ENCODE assay signal across 1 cellular context in the genomic region with DNA sequence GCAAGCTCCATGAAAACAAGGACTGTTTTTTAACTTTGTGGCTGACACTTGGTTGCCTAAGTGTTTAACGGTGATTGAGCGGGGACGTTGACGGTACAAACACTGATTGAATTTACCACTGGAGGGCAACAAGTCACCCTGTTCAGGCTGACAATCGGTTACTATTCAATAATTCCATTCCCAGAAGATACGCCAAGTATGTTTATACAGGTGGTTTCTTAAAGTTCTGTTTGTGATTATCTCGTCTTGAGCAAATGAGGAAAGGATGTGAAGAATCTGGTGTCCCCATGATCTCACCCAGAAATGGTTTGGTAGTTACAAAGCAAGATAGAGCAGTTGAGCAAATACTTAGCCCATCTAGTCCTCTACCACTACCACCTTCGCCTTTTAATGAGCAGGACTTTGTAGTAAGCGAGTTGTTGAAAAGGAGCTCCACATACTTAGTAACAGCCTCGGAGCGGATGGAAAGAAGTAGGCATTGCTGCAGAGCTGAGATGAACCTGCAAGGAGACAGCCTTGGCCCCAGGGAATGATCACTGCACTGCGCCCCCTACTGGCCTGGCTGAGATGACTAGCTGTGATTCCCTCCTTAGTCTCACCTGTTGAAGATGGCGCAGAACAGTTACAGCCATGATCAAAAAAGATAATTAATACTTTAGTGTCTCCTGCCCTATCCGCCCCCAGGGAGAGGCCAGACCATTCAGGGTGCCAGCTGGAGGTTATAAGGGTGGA.
TF ChIP-seq lines count a peak whose summit lies in the region.

No MANE protein-coding gene starts in this region.

TF ChIP-seq in K562, 482 proteins besides CTCF, POLR2A, EP300 and RAD21 (continued from another document and continues in another):
- TF ChIP-seq, protein P1, sequence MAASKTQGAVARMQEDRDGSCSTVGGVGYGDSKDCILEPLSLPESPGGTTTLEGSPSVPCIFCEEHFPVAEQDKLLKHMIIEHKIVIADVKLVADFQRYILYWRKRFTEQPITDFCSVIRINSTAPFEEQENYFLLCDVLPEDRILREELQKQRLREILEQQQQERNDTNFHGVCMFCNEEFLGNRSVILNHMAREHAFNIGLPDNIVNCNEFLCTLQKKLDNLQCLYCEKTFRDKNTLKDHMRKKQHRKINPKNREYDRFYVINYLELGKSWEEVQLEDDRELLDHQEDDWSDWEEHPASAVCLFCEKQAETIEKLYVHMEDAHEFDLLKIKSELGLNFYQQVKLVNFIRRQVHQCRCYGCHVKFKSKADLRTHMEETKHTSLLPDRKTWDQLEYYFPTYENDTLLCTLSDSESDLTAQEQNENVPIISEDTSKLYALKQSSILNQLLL (CRISPR knock-in tag; IDR thresholded peaks at IDR 0.05; ENCODE audit: borderline replicate concordance): no peak
- TF ChIP-seq SRSF9 (IDR thresholded peaks at IDR 0.05; ENCODE audit: borderline replicate concordance, low read depth, low read length) (no peak), MAZ (CRISPR knock-in tag; conservative IDR thresholded peaks at IDR 0.05 in 1 of 2, IDR thresholded peaks at IDR 0.05 in 1 of 2) (peak; percentile 25 to 48; a peak in 1 of 4 replicates), NFXL1 (CRISPR knock-in tag; IDR thresholded peaks at IDR 0.05) (no peak), ZNF561 (CRISPR knock-in tag; conservative IDR thresholded peaks at IDR 0.05) (no peak), SETDB1 (IDR thresholded peaks at IDR 0.05; ENCODE audit: low read length) (no peak), KAT7 (CRISPR knock-in tag; IDR thresholded peaks at IDR 0.05; ENCODE audit: borderline replicate concordance) (no peak), PTTG1 (tag; IDR thresholded peaks at IDR 0.05; ENCODE audit: low read depth) (0 out of 2 replicates have a peak, but pooled peaks have one; percentile 4), ZNF699 (CRISPR knock-in tag; IDR thresholded peaks at IDR 0.05; ENCODE audit: insufficient replicate concordance) (no peak), YBX1 (IDR thresholded peaks at IDR 0.05) (no peak), POLR2H (tag; IDR thresholded peaks at IDR 0.05; ENCODE audit: low read depth) (no peak), CREB1 (IDR thresholded peaks at IDR 0.05) (no peak), CREB1 (CRISPR knock-in tag; IDR thresholded peaks at IDR 0.05) (no peak), NR2F6 (CRISPR knock-in tag; IDR thresholded peaks at IDR 0.05) (no peak), RUNX1 (IDR thresholded peaks at IDR 0.05; ENCODE audit: low read depth) (no peak), DPF2 (IDR thresholded peaks at IDR 0.05) (peak; percentile 33; the same call in 1 of the 2 replicates), SMARCE1 (IDR thresholded peaks at IDR 0.05) (peak; percentile 30; the same call in 1 of the 2 replicates), ZNF584 (CRISPR knock-in tag; IDR thresholded peaks at IDR 0.05; ENCODE audit: low read depth) (no peak), ESRRB (CRISPR knock-in tag; IDR thresholded peaks at IDR 0.05; ENCODE audit: borderline replicate concordance) (no peak), SIN3B (IDR thresholded peaks at IDR 0.05; ENCODE audit: low read depth) (no peak), HOXB6 (CRISPR knock-in tag; IDR thresholded peaks at IDR 0.05; ENCODE audit: borderline replicate concordance) (no peak), FOXJ3 (CRISPR knock-in tag; IDR thresholded peaks at IDR 0.05) (no peak)
- TF ChIP-seq, protein P2, sequence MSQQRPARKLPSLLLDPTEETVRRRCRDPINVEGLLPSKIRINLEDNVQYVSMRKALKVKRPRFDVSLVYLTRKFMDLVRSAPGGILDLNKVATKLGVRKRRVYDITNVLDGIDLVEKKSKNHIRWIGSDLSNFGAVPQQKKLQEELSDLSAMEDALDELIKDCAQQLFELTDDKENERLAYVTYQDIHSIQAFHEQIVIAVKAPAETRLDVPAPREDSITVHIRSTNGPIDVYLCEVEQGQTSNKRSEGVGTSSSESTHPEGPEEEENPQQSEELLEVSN (IDR thresholded peaks at IDR 0.05; ENCODE audit: borderline replicate concordance in 1 of 2, extremely low read depth in 1 of 2, insufficient read depth in 1 of 2, insufficient read length in 1 of 2, low read depth in 1 of 2, low read length in 1 of 2, poor library complexity in 1 of 2, severe bottlenecking in 1 of 2): peak in 1 of 2 experiments; percentile 30
- TF ChIP-seq, protein P3, sequence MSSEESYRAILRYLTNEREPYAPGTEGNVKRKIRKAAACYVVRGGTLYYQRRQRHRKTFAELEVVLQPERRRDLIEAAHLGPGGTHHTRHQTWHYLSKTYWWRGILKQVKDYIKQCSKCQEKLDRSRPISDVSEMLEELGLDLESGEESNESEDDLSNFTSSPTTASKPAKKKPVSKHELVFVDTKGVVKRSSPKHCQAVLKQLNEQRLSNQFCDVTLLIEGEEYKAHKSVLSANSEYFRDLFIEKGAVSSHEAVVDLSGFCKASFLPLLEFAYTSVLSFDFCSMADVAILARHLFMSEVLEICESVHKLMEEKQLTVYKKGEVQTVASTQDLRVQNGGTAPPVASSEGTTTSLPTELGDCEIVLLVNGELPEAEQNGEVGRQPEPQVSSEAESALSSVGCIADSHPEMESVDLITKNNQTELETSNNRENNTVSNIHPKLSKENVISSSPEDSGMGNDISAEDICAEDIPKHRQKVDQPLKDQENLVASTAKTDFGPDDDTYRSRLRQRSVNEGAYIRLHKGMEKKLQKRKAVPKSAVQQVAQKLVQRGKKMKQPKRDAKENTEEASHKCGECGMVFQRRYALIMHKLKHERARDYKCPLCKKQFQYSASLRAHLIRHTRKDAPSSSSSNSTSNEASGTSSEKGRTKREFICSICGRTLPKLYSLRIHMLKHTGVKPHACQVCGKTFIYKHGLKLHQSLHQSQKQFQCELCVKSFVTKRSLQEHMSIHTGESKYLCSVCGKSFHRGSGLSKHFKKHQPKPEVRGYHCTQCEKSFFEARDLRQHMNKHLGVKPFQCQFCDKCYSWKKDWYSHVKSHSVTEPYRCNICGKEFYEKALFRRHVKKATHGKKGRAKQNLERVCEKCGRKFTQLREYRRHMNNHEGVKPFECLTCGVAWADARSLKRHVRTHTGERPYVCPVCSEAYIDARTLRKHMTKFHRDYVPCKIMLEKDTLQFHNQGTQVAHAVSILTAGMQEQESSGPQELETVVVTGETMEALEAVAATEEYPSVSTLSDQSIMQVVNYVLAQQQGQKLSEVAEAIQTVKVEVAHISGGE (CRISPR knock-in tag; IDR thresholded peaks at IDR 0.05): no peak
- TF ChIP-seq, protein P4, sequence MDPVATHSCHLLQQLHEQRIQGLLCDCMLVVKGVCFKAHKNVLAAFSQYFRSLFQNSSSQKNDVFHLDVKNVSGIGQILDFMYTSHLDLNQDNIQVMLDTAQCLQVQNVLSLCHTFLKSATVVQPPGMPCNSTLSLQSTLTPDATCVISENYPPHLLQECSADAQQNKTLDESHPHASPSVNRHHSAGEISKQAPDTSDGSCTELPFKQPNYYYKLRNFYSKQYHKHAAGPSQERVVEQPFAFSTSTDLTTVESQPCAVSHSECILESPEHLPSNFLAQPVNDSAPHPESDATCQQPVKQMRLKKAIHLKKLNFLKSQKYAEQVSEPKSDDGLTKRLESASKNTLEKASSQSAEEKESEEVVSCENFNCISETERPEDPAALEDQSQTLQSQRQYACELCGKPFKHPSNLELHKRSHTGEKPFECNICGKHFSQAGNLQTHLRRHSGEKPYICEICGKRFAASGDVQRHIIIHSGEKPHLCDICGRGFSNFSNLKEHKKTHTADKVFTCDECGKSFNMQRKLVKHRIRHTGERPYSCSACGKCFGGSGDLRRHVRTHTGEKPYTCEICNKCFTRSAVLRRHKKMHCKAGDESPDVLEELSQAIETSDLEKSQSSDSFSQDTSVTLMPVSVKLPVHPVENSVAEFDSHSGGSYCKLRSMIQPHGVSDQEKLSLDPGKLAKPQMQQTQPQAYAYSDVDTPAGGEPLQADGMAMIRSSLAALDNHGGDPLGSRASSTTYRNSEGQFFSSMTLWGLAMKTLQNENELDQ (CRISPR knock-in tag; IDR thresholded peaks at IDR 0.05; ENCODE audit: borderline replicate concordance): no peak
- TF ChIP-seq, protein P5, sequence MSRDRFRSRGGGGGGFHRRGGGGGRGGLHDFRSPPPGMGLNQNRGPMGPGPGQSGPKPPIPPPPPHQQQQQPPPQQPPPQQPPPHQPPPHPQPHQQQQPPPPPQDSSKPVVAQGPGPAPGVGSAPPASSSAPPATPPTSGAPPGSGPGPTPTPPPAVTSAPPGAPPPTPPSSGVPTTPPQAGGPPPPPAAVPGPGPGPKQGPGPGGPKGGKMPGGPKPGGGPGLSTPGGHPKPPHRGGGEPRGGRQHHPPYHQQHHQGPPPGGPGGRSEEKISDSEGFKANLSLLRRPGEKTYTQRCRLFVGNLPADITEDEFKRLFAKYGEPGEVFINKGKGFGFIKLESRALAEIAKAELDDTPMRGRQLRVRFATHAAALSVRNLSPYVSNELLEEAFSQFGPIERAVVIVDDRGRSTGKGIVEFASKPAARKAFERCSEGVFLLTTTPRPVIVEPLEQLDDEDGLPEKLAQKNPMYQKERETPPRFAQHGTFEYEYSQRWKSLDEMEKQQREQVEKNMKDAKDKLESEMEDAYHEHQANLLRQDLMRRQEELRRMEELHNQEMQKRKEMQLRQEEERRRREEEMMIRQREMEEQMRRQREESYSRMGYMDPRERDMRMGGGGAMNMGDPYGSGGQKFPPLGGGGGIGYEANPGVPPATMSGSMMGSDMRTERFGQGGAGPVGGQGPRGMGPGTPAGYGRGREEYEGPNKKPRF (IDR thresholded peaks at IDR 0.05; ENCODE audit: low read depth, low read length): no peak
- TF ChIP-seq, protein P6, sequence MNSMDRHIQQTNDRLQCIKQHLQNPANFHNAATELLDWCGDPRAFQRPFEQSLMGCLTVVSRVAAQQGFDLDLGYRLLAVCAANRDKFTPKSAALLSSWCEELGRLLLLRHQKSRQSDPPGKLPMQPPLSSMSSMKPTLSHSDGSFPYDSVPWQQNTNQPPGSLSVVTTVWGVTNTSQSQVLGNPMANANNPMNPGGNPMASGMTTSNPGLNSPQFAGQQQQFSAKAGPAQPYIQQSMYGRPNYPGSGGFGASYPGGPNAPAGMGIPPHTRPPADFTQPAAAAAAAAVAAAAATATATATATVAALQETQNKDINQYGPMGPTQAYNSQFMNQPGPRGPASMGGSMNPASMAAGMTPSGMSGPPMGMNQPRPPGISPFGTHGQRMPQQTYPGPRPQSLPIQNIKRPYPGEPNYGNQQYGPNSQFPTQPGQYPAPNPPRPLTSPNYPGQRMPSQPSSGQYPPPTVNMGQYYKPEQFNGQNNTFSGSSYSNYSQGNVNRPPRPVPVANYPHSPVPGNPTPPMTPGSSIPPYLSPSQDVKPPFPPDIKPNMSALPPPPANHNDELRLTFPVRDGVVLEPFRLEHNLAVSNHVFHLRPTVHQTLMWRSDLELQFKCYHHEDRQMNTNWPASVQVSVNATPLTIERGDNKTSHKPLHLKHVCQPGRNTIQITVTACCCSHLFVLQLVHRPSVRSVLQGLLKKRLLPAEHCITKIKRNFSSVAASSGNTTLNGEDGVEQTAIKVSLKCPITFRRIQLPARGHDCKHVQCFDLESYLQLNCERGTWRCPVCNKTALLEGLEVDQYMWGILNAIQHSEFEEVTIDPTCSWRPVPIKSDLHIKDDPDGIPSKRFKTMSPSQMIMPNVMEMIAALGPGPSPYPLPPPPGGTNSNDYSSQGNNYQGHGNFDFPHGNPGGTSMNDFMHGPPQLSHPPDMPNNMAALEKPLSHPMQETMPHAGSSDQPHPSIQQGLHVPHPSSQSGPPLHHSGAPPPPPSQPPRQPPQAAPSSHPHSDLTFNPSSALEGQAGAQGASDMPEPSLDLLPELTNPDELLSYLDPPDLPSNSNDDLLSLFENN (IDR thresholded peaks at IDR 0.05; ENCODE audit: low read depth in 2 of 2, low read length in 2 of 2): no peak; a peak in 1 of 4 replicates
- TF ChIP-seq, protein P7, sequence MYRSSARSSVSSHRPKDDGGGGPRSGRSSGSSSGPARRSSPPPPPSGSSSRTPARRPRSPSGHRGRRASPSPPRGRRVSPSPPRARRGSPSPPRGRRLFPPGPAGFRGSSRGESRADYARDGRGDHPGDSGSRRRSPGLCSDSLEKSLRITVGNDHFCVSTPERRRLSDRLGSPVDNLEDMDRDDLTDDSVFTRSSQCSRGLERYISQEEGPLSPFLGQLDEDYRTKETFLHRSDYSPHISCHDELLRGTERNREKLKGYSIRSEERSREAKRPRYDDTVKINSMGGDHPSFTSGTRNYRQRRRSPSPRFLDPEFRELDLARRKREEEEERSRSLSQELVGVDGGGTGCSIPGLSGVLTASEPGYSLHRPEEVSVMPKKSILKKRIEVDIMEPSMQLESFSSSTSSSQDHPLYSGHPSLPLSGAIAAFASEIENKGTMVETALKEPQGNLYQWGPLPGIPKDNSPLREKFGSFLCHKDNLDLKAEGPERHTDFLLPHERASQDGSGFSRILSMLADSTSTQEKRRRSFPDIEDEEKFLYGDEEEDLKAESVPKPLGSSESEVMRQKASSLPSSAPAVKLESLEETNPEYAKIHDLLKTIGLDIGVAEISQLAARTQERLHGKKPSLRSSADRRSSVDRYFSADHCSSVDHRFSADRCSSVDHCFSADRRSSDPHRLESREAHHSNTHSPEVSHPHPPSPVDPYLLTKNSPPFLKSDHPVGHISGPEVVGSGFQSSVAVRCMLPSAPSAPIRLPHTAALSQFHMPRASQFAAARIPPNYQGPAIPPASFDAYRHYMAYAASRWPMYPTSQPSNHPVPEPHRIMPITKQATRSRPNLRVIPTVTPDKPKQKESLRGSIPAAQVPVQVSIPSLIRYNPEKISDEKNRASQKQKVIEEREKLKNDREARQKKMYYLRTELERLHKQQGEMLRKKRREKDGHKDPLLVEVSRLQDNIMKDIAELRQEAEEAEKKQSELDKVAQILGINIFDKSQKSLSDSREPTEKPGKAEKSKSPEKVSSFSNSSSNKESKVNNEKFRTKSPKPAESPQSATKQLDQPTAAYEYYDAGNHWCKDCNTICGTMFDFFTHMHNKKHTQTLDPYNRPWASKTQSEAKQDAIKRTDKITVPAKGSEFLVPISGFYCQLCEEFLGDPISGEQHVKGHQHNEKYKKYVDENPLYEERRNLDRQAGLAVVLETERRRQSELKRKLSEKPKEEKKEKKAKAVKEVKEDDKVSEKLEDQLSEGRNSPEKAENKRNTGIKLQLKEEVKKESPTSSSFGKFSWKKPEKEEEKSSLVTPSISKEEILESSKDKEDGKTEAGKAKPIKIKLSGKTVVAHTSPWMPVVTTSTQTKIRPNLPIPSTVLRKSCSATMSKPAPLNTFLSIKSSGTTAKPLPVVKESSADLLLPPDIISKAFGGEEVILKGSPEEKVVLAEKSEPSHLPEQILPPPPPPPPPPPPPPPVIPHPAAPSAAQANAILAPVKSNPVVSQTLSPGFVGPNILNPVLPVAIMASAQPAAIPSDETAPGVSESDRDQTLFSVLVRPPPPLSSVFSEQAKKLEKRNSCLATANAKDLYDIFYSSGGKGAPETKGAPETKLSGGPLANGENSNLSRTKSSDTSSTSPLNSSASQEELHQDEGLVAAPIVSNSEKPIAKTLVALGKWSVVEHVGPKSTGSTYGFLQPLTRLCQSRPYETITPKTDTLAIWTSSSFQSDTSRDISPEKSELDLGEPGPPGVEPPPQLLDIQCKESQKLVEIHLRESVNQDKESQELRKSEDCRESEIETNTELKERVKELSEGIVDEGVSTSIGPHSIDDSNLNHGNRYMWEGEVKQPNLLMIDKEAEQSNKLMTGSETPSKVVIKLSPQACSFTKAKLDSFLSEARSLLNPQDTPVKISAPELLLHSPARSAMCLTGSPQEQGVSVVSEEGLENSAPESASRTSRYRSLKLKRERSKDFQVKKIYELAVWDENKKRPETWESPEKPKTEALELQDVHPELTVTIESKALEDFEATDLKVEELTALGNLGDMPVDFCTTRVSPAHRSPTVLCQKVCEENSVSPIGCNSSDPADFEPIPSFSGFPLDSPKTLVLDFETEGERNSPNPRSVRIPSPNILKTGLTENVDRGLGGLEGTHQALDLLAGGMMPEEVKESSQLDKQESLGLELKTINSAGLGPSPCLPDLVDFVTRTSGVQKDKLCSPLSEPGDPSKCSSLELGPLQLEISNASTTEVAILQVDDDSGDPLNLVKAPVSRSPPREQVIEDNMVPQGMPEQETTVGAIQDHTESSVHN (IDR thresholded peaks at IDR 0.05; ENCODE audit: borderline replicate concordance in 1 of 2, low read depth in 1 of 2): no peak
